ENCODE assay signal across 11 cellular contexts in genomic region chr14:51880810-51881580, GRCh38. TPM values are rescaled to one million over a fixed set of nuclear protein-coding genes. Genes with fewer than 3 reads are reported as not detected.
DNase-seq lines count a peak whose midpoint lies in the region; ATAC-seq, FAIRE-seq and TF ChIP-seq lines count a peak whose summit lies in the region.
"Had no signal": no experiment of that assay in that cellular context is flagged by ENCODE, and none has a peak within 500 bp of the region (broad histone marks: within the 10 kb centered on the region; RNA-seq: fewer than 3 reads in every experiment).

No MANE protein-coding gene starts in this region.

- H4K20me1 ChIP-seq in HepG2 (ENCODE audit: insufficient read depth, low read length): no peaks in the 10 kb centered on the region

- DNase-seq in GM10266 (ENCODE audit: extremely low spot score) (peak; percentile 24), memory B cell (ENCODE audit: low spot score in 2 of 2) (no peak), NCI-H2196 (lab: John Stamatoyannopoulos, UW; ENCODE audit: unreplicated experiment) (no peak), erythroblast (lab: John Stamatoyannopoulos, UW) (no peak), HepG2 (ENCODE audit: low spot score) (no peak), Ammon's horn (ENCODE audit: low spot score) (no peak)
- DNase-seq: NCI-H1417 had no signal

- H3K27ac ChIP-seq in HepG2 (ENCODE audit: extremely low read length, insufficient read depth, low read length): no peak overlapping the region
- H3K27ac ChIP-seq: neural progenitor cell had no signal

- intact Hi-C loops in HepG2 (cut with micrococcal nuclease; ENCODE audit: unreplicated experiment): no loop called here

- H3K27ac Mint-ChIP-seq in memory B cell: peak overlapping the region; percentile 79
- H3K27ac Mint-ChIP-seq: neural progenitor cell had no signal

- CTCF ChIA-PET in HepG2 (lab: Yijun Ruan, JAX; ENCODE audit: low intra/inter-chr PET ratio, low total read pairs): no interaction called here

- TF ChIP-seq POLR2A in erythroblast (IDR thresholded peaks at IDR 0.05; ENCODE audit: low read length) (no peak), HepG2 (IDR thresholded peaks at IDR 0.05; ENCODE audit: insufficient read depth in 1 of 2, low read depth in 2 of 2, low read length in 2 of 2) (no peak)

- H3K27me3 Mint-ChIP-seq in memory B cell: no peaks in the 10 kb centered on the region

- no peak overlapping the region for H2AFZ ChIP-seq in HepG2 (ENCODE audit: low read length)
- H2AFZ ChIP-seq: neural progenitor cell had no signal

- FAIRE-seq in HepG2 (lab: Jason Lieb, UNC): no peak
- FAIRE-seq: endometrium had no signal

- H3K4me3 ChIP-seq in HepG2 (replicated peaks in 1 of 3; ENCODE audit: insufficient read depth in 1 of 3, low read depth in 2 of 3, low read length in 3 of 3): no peak overlapping the region
- H3K4me3 ChIP-seq: neural progenitor cell had no signal

- no peaks in the 10 kb centered on the region for H3K36me3 ChIP-seq in HepG2 (replicated peaks in 1 of 2; ENCODE audit: control insufficient read depth in 1 of 2, insufficient read depth in 2 of 2, low read length in 2 of 2)
- H3K36me3 ChIP-seq: neural progenitor cell had no signal

- 34% methylated on average over 7 of the region's 7 CpGs for WGBS in HepG2 (ENCODE audit: low lambda C conversion rate)

- H3K27me3 ChIP-seq in HepG2 (ENCODE audit: control insufficient read depth in 1 of 2, insufficient read depth in 2 of 2, low read length in 2 of 2): 0 out of 5 replicates have a peak, but pooled peaks cover 0 to 6% of the 10 kb centered on the region in 2 experiments
- H3K27me3 ChIP-seq: neural progenitor cell had no signal

- H3K79me2 ChIP-seq in HepG2 (ENCODE audit: insufficient read depth, low read length): no peaks in the 10 kb centered on the region

- no peak for TF ChIP-seq RAD21 in HepG2 (CRISPR knock-in tag; IDR thresholded peaks at IDR 0.05)

- TF ChIP-seq EP300 in HepG2 (IDR thresholded peaks at IDR 0.05; ENCODE audit: low read depth in 2 of 2, low read length in 2 of 2) (no peak), HepG2 (CRISPR knock-in tag; IDR thresholded peaks at IDR 0.05; ENCODE audit: borderline replicate concordance) (no peak)

- no TSS peak for BruUV-seq in HepG2 (replicated peaks; lab: Mats Ljungman, UMichigan)

- no peak overlapping the region for H3K4me3 Mint-ChIP-seq in memory B cell
- H3K4me3 Mint-ChIP-seq: neural progenitor cell had no signal

- H3K36me3 Mint-ChIP-seq in memory B cell: peaks cover 8% of the 10 kb centered on the region

- no peak overlapping the region for H3K9ac ChIP-seq in HepG2 (ENCODE audit: insufficient read depth, low read depth, low read length)
- H3K9ac ChIP-seq: neural progenitor cell had no signal

- H3K9me3 ChIP-seq in HepG2 (ENCODE audit: low read length): no peaks in the 10 kb centered on the region

- no peaks in the 10 kb centered on the region for H3K4me1 ChIP-seq in HepG2 (ENCODE audit: insufficient read depth, low read length)

- H3K4me2 ChIP-seq in HepG2 (ENCODE audit: low read depth, low read length): no peak overlapping the region
- H3K4me2 ChIP-seq: neural progenitor cell had no signal

- H3K4me1 Mint-ChIP-seq in memory B cell: peaks cover 29% of the 10 kb centered on the region

- TF ChIP-seq CTCF in GM10266 (IDR thresholded peaks at IDR 0.05; ENCODE audit: control insufficient read depth, insufficient read depth, low read depth, missing control alignments): peak; percentile 8
- TF ChIP-seq CTCF in HepG2 (CRISPR knock-in tag; IDR thresholded peaks at IDR 0.05): no peak

- no peaks in the 10 kb centered on the region for H3K9me3 Mint-ChIP-seq in memory B cell
- H3K9me3 Mint-ChIP-seq: neural progenitor cell had no signal

- POLR2A ChIA-PET in HepG2 (lab: Yijun Ruan, JAX): interaction anchor here (0.6 kb wide), 1 partner anchor 19 kb away, joined by 5 read pairs; no protein-coding TSS in a partner anchor

- peak; percentile 48 for ATAC-seq in GM21447 (IDR thresholded peaks at IDR 0.05; ENCODE audit: unreplicated experiment)
- peak; percentile 42 for ATAC-seq in HG03565 (IDR thresholded peaks at IDR 0.05; ENCODE audit: unreplicated experiment)
- peak; percentile 36 for ATAC-seq in memory B cell (ENCODE audit: low read depth)
- ATAC-seq in HepG2: no peak

- in situ Hi-C loops in HepG2 (cut with HindIII; ENCODE audit: extremely low pct_ligation_motif_present, low pct_unique_long_range_greater_than_20kb): no loop called here

TF ChIP-seq in HepG2, 621 proteins besides CTCF, POLR2A, EP300 and RAD21 (continues in another document):
- TF ChIP-seq STAT6 (CRISPR knock-in tag; IDR thresholded peaks at IDR 0.05; ENCODE audit: borderline replicate concordance) (no peak), AFF4 (CRISPR knock-in tag; IDR thresholded peaks at IDR 0.05) (no peak), ZBTB20 (CRISPR knock-in tag; IDR thresholded peaks at IDR 0.05; ENCODE audit: borderline replicate concordance, low read depth) (no peak), MEIS2 (CRISPR knock-in tag; IDR thresholded peaks at IDR 0.05) (no peak), ZC3H13 (CRISPR knock-in tag; IDR thresholded peaks at IDR 0.05) (no peak), GPN1 (CRISPR knock-in tag; IDR thresholded peaks at IDR 0.05; ENCODE audit: borderline replicate concordance) (no peak), CCDC6 (CRISPR knock-in tag; IDR thresholded peaks at IDR 0.05) (no peak)

RNA-seq across cellular contexts. Expression of gene GNG2, which starts 20.6 kb away (rescaled TPM):
- total RNA-seq in HepG2 (2016; rRNA removed; fragmentation: Illumina TruSeq; extraction: Trizol): not detected in 2 replicates
- total RNA-seq in HepG2 (2016; cell fraction: cytosol; rRNA removed; fragmentation: Illumina TruSeq; extraction: Trizol; ENCODE audit: low read depth): not detected in 2 replicates
- not detected in 2 replicates for total RNA-seq in HepG2 (2016; cell fraction: insoluble cytoplasmic fraction; rRNA removed; fragmentation: Illumina TruSeq; extraction: Trizol)
- total RNA-seq in HepG2 (2016; cell fraction: membrane; rRNA removed; fragmentation: Illumina TruSeq; extraction: Trizol): not detected in 2 replicates
- not detected in 2 replicates for total RNA-seq in HepG2 (2016; cell fraction: nucleus; rRNA removed; fragmentation: Illumina TruSeq; extraction: Trizol)
- polyA plus RNA-seq in HepG2 (2011; rRNA removed): not detected in 2 replicates
- not detected in 2 replicates for polyA plus RNA-seq in HepG2 (2011; cell fraction: cytosol; rRNA removed)
- not detected in 2 replicates for polyA plus RNA-seq in HepG2 (2011; cell fraction: nucleus; rRNA removed)
- not detected in 2 replicates for polyA plus RNA-seq in HepG2 (2012)
- not detected in 2 replicates for polyA plus RNA-seq in HepG2 (2016; cell fraction: cytosol; fragmentation: Illumina TruSeq; extraction: Trizol; ENCODE audit: low read depth)
- polyA plus RNA-seq in HepG2 (2016; cell fraction: insoluble cytoplasmic fraction; fragmentation: Illumina TruSeq; extraction: Trizol; ENCODE audit: low read depth): not detected in 2 replicates
- polyA plus RNA-seq in HepG2 (2016; cell fraction: membrane; fragmentation: Illumina TruSeq; extraction: Trizol; ENCODE audit: low read depth): not detected in 2 replicates
- not detected in 2 replicates for polyA plus RNA-seq in HepG2 (2016; cell fraction: nucleus; fragmentation: Illumina TruSeq; extraction: Trizol; ENCODE audit: insufficient read depth, low read depth)
- 0.42 TPM in 1 of 2 replicates, not detected in the other for polyA minus RNA-seq in HepG2 (2011; rRNA and poly(A)+ RNA removed; ENCODE audit: low replicate concordance)
- not detected in 2 replicates for polyA minus RNA-seq in HepG2 (2011; cell fraction: cytosol; rRNA and poly(A)+ RNA removed)
- polyA minus RNA-seq in HepG2 (2011; cell fraction: nucleus; rRNA and poly(A)+ RNA removed): not detected in 2 replicates
